7 cellular contexts compared by ENCODE assay signal in genomic region chr1:221435510-221435909, GRCh38.
DNase-seq lines count a peak whose midpoint lies in the region; TF ChIP-seq lines count a peak whose summit lies in the region.

No MANE protein-coding gene starts in this region.

- H3K36me3 ChIP-seq in GM06990 (ENCODE audit: control insufficient read depth, insufficient read depth, low read length): no peaks in the 10 kb centered on the region
- H3K36me3 ChIP-seq in H7 (replicated peaks; ENCODE audit: control insufficient read depth, insufficient read depth, low read length): no peaks in the 10 kb centered on the region
- no peaks in the 10 kb centered on the region for H3K36me3 ChIP-seq in SU-DHL-6 (ENCODE audit: low read length)
- no peaks in the 10 kb centered on the region for H3K36me3 ChIP-seq in osteoblast (ENCODE audit: insufficient read depth, low read length)

- no peaks in the 10 kb centered on the region for H3K79me2 ChIP-seq in SU-DHL-6 (ENCODE audit: insufficient read depth, low read length)
- no peaks in the 10 kb centered on the region for H3K79me2 ChIP-seq in osteoblast (ENCODE audit: insufficient read depth, low read length)

- DNase-seq in GM06990 (ENCODE audit: extremely low read depth, insufficient read length): no peak
- DNase-seq in H7: peak; percentile 49
- peak; percentile 53 for DNase-seq in NB4 (ENCODE audit: low read depth)
- DNase-seq in fibroblast of pulmonary artery (ENCODE audit: low read depth): peak; percentile 83
- peak; percentile 49 for DNase-seq in osteoblast (ENCODE audit: insufficient read length, low spot score, missing footprints)
- no peak for DNase-seq in GM19240 (ENCODE audit: insufficient read length, low spot score)

- H3K27ac ChIP-seq in SU-DHL-6 (ENCODE audit: low read depth, low read length) (no peak overlapping the region), osteoblast (ENCODE audit: low read depth, low read length) (peak overlapping the region; percentile 9)

- H3K4me3 ChIP-seq in GM06990 (replicated peaks; ENCODE audit: low read depth, low read length) (no peak overlapping the region), H7 (ENCODE audit: insufficient read depth, low read depth, low read length) (no peak overlapping the region), NB4 (ENCODE audit: low read depth, low read length) (no peak overlapping the region), SU-DHL-6 (ENCODE audit: insufficient read depth, low read length, poor library complexity, severe bottlenecking) (no peak overlapping the region), fibroblast of pulmonary artery (replicated peaks; ENCODE audit: low read depth, low read length) (no peak overlapping the region), osteoblast (ENCODE audit: insufficient read depth, low read length) (no peak overlapping the region)

- TF ChIP-seq POLR2A in NB4 (IDR thresholded peaks at IDR 0.05; ENCODE audit: extremely low read depth, insufficient read length): no peak

- H3K9me3 ChIP-seq in SU-DHL-6 (ENCODE audit: insufficient read depth, low read length) (no peaks in the 10 kb centered on the region), osteoblast (ENCODE audit: low read depth, low read length) (no peaks in the 10 kb centered on the region)

- H3K9ac ChIP-seq in SU-DHL-6 (ENCODE audit: low read length): no peak overlapping the region

- H3K4me2 ChIP-seq in SU-DHL-6 (ENCODE audit: low read depth, low read length, poor library complexity, severe bottlenecking): no peak overlapping the region
- no peak overlapping the region for H3K4me2 ChIP-seq in osteoblast (ENCODE audit: insufficient read depth, low read length)

- no peaks in the 10 kb centered on the region for H3F3A ChIP-seq in SU-DHL-6 (ENCODE audit: insufficient read depth)

- TF ChIP-seq CTCF in GM06990 (IDR thresholded peaks at IDR 0.05; ENCODE audit: insufficient read depth, low read length, poor library complexity, severe bottlenecking) (peak; percentile 80), NB4 (IDR thresholded peaks at IDR 0.05; ENCODE audit: low read depth, low read length) (peak; percentile 78), SU-DHL-6 (IDR thresholded peaks at IDR 0.05; ENCODE audit: insufficient read depth, low read length, poor library complexity, severe bottlenecking) (peak; percentile 76), fibroblast of pulmonary artery (IDR thresholded peaks at IDR 0.05; ENCODE audit: low read length, missing control alignments) (peak; percentile 97), osteoblast (IDR thresholded peaks at IDR 0.05; ENCODE audit: extremely low read depth, low read depth, low read length) (peak; percentile 92)

- H3K9me2 ChIP-seq in SU-DHL-6 (replicated peaks; ENCODE audit: insufficient read depth, low read length): no peaks in the 10 kb centered on the region

- peaks cover 47% of the 10 kb centered on the region for H3K4me1 ChIP-seq in osteoblast (ENCODE audit: insufficient read depth, low read length)

- no peak overlapping the region for H2AFZ ChIP-seq in SU-DHL-6 (ENCODE audit: low read depth, low read length, severe bottlenecking)
- H2AFZ ChIP-seq in osteoblast (ENCODE audit: low read length): peak overlapping the region; percentile 49

- H4K20me1 ChIP-seq in SU-DHL-6 (ENCODE audit: low read depth, low read length): no peaks in the 10 kb centered on the region
- H4K20me1 ChIP-seq in osteoblast (ENCODE audit: insufficient read depth, low read length): no peaks in the 10 kb centered on the region

- H3K27me3 ChIP-seq in GM06990 (replicated peaks; ENCODE audit: control insufficient read depth, insufficient read depth, low read length): no peaks in the 10 kb centered on the region
- no peaks in the 10 kb centered on the region for H3K27me3 ChIP-seq in H7 (ENCODE audit: control insufficient read depth, insufficient read depth, low read length)
- H3K27me3 ChIP-seq in SU-DHL-6 (ENCODE audit: low read length): no peaks in the 10 kb centered on the region
- no peaks in the 10 kb centered on the region for H3K27me3 ChIP-seq in osteoblast (ENCODE audit: insufficient read depth, low read length)

Comparison
In these comparisons a context has a peak if more than half of its experiments do, and no peak if none do; other contexts are left out.
1. DNase-seq: peak in H7 (single experiment), NB4 (single experiment), fibroblast of pulmonary artery (single experiment) and osteoblast (single experiment); none in GM06990 (single experiment) and GM19240 (single experiment).
2. Peak in every context shown above with its lines, with median percentiles within 50 percentile points of each other: CTCF ChIP-seq.